In the genomic region with DNA sequence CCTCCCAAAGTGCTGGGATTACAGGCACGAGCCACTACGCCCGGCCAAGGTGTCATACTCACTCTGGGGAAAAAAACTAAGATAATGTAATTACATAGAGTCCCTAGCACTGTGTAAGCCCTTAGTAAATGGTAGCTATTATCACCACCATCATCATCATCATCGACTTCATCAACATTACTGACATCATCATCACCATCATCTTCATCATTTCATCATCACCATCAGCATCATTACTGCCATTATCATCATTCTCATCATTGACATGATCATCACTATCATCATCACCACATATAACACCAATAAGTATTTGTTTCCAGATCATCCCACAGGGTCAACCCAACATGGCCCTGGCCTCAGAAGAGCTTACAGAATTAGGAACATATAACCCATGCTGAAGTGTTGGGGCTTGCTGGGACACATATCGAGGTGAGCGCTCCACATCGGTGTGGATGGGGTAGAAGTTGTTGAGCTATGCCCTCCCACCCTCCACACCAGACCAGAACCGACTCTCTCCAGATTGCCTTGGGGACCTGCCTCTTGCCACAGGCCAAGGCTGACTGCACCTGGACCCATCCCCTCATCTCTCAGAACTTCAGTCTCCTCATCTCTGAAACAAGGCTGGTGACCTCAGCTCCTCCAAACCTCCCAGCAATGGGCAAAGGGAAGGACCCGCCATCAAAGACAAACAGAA, we compare ENCODE assay signal across 28 cellular contexts. TPM values are rescaled to one million over a fixed set of nuclear protein-coding genes. Genes with fewer than 3 reads are reported as not detected.
A peak's percentile ranks its signal among the peaks of the same experiment; 100 is the strongest.
DNase-seq lines count a peak whose midpoint lies in the region; ATAC-seq and TF ChIP-seq lines count a peak whose summit lies in the region.
"Had no signal": no experiment of that assay in that cellular context is flagged by ENCODE, and none has a peak within 500 bp of the region (broad histone marks: within the 10 kb centered on the region; RNA-seq: fewer than 3 reads in every experiment).

No MANE protein-coding gene starts in this region.

- CTCF ChIA-PET in activated CD4-positive, alpha-beta T cell treated with anti-CD3 and anti-CD28 coated beads for 36 hours (lab: Charles Lee), result interaction anchor here (0.6 to 2.9 kb wide), 6 partner anchors 18 to 320 kb away, joined by 3 to 8 read pairs (median 4); no protein-coding TSS in a partner anchor

- H3K4me3 Mint-ChIP-seq in activated CD4-positive, alpha-beta T cell treated with anti-CD3 and anti-CD28 coated beads for 36 hours, result peak overlapping the region; percentile 28
- peak overlapping the region; percentile 53 for H3K4me3 Mint-ChIP-seq in stimulated activated naive CD8-positive, alpha-beta T cell treated with anti-CD3 and anti-CD28 coated beads, Interleukin-15, Interleukin-2, amounts not matched to agents 100 ng/mL and 50 ng/mL, for 24 hours
- peak overlapping the region; percentile 4 for H3K4me3 Mint-ChIP-seq in activated naive CD8-positive, alpha-beta T cell treated with anti-CD3 and anti-CD28 coated beads, Interleukin-2, amount 50 U/mL, for 24 hours
- H3K4me3 Mint-ChIP-seq: CD8-positive, alpha-beta T cell; immature natural killer cell; natural killer cell treated with Interleukin-12 subunit alpha and Interleukin-12 subunit beta and Interleukin-15 and Interleukin-18, amount 100 ng/mL, for 72 hours; stimulated activated effector memory CD8-positive, alpha-beta T cell treated with anti-CD3 and anti-CD28 coated beads, Interleukin-12 subunit alpha, Interleukin-12 subunit beta, amount 100 ng/mL, for 72 hours; WTC11 had no signal

- H3K4me1 Mint-ChIP-seq in activated CD4-positive, alpha-beta T cell treated with anti-CD3 and anti-CD28 coated beads for 36 hours, result peaks cover 50% of the 10 kb centered on the region
- peaks cover 63% of the 10 kb centered on the region for H3K4me1 Mint-ChIP-seq in stimulated activated naive CD8-positive, alpha-beta T cell treated with anti-CD3 and anti-CD28 coated beads, Interleukin-15, Interleukin-2, amounts not matched to agents 100 ng/mL and 50 ng/mL, for 24 hours (ENCODE audit: low read depth)
- peaks cover 61% of the 10 kb centered on the region for H3K4me1 Mint-ChIP-seq in activated naive CD8-positive, alpha-beta T cell treated with anti-CD3 and anti-CD28 coated beads, Interleukin-2, amount 50 U/mL, for 24 hours

- H3K27me3 Mint-ChIP-seq in activated CD4-positive, alpha-beta T cell treated with anti-CD3 and anti-CD28 coated beads for 36 hours, result no peaks in the 10 kb centered on the region
- no peaks in the 10 kb centered on the region for H3K27me3 Mint-ChIP-seq in stimulated activated naive CD8-positive, alpha-beta T cell treated with anti-CD3 and anti-CD28 coated beads, Interleukin-15, Interleukin-2, amounts not matched to agents 100 ng/mL and 50 ng/mL, for 24 hours
- H3K27me3 Mint-ChIP-seq in activated naive CD8-positive, alpha-beta T cell treated with anti-CD3 and anti-CD28 coated beads, Interleukin-2, amount 50 U/mL, for 24 hours, result no peaks in the 10 kb centered on the region

- ATAC-seq in activated CD4-positive, alpha-beta T cell treated with anti-CD3 and anti-CD28 coated beads for 36 hours, result no peak
- ATAC-seq in stimulated activated naive CD8-positive, alpha-beta T cell treated with anti-CD3 and anti-CD28 coated beads, Interleukin-15, Interleukin-2, amounts not matched to agents 100 U/mL and 50 U/mL, for 24 hours, result no peak
- ATAC-seq in activated naive CD8-positive, alpha-beta T cell treated with anti-CD3 and anti-CD28 coated beads, Interleukin-2, amount 50 U/mL, for 24 hours, result no peak
- ATAC-seq: activated naive CD4-positive, alpha-beta T cell treated with anti-CD3 and anti-CD28 coated beads, Interleukin-2, amount 50 U/mL, for 72 hours; CD8-positive, alpha-beta T cell; left cardiac atrium; mucosa of descending colon; natural killer cell treated with Interleukin-12 subunit alpha and Interleukin-12 subunit beta and Interleukin-15 and Interleukin-18, amount 100 ng/mL, for 72 hours; stimulated activated effector memory CD8-positive, alpha-beta T cell treated with anti-CD3 and anti-CD28 coated beads, Interleukin-12 subunit alpha, Interleukin-12 subunit beta, amount 100 ng/mL, for 72 hours; WTC11 had no signal

- H3K27ac Mint-ChIP-seq in activated CD4-positive, alpha-beta T cell treated with anti-CD3 and anti-CD28 coated beads for 36 hours, result peak overlapping the region; percentile 61
- peak overlapping the region; percentile 64 for H3K27ac Mint-ChIP-seq in stimulated activated naive CD8-positive, alpha-beta T cell treated with anti-CD3 and anti-CD28 coated beads, Interleukin-15, Interleukin-2, amounts not matched to agents 100 ng/mL and 50 ng/mL, for 24 hours
- H3K27ac Mint-ChIP-seq in activated naive CD8-positive, alpha-beta T cell treated with anti-CD3 and anti-CD28 coated beads, Interleukin-2, amount 50 U/mL, for 24 hours, result no peak overlapping the region
- H3K27ac Mint-ChIP-seq: activated naive CD4-positive, alpha-beta T cell treated with anti-CD3 and anti-CD28 coated beads, Interleukin-2, amount 50 U/mL, for 72 hours; CD8-positive, alpha-beta T cell; natural killer cell treated with Interleukin-12 subunit alpha and Interleukin-12 subunit beta and Interleukin-15 and Interleukin-18, amount 100 ng/mL, for 72 hours; stimulated activated effector memory CD8-positive, alpha-beta T cell treated with anti-CD3 and anti-CD28 coated beads, Interleukin-12 subunit alpha, Interleukin-12 subunit beta, amount 100 ng/mL, for 72 hours; WTC11 had no signal

- H3K36me3 Mint-ChIP-seq in activated CD4-positive, alpha-beta T cell treated with anti-CD3 and anti-CD28 coated beads for 36 hours (ENCODE audit: low read depth), result peaks cover 49% of the 10 kb centered on the region
- H3K36me3 Mint-ChIP-seq in stimulated activated naive CD8-positive, alpha-beta T cell treated with anti-CD3 and anti-CD28 coated beads, Interleukin-15, Interleukin-2, amounts not matched to agents 100 ng/mL and 50 ng/mL, for 24 hours (ENCODE audit: low read depth), result peaks cover 25% of the 10 kb centered on the region
- H3K36me3 Mint-ChIP-seq in activated naive CD8-positive, alpha-beta T cell treated with anti-CD3 and anti-CD28 coated beads, Interleukin-2, amount 50 U/mL, for 24 hours (ENCODE audit: low read depth), result peaks cover 18% of the 10 kb centered on the region
- H3K36me3 Mint-ChIP-seq: CD8-positive, alpha-beta T cell; natural killer cell treated with Interleukin-12 subunit alpha and Interleukin-12 subunit beta and Interleukin-15 and Interleukin-18, amount 100 ng/mL, for 72 hours; stimulated activated effector memory CD8-positive, alpha-beta T cell treated with anti-CD3 and anti-CD28 coated beads, Interleukin-12 subunit alpha, Interleukin-12 subunit beta, amount 100 ng/mL, for 72 hours; WTC11 had no signal

- intact Hi-C loops in activated CD4-positive, alpha-beta T cell treated with anti-CD3 and anti-CD28 coated beads for 36 hours (cut with DNase I, micrococcal nuclease), result no loop called here

- POLR2A ChIA-PET in activated CD4-positive, alpha-beta T cell treated with anti-CD3 and anti-CD28 coated beads for 36 hours (lab: Charles Lee), result interaction anchor here (0.8 to 1.0 kb wide), 3 partner anchors 9 to 67 kb away, joined by 3 to 6 read pairs (median 3); partner anchors contain the start of gene CD5

- H3K9me3 Mint-ChIP-seq in activated CD4-positive, alpha-beta T cell treated with anti-CD3 and anti-CD28 coated beads for 36 hours (ENCODE audit: low read depth), result peaks cover 3% of the 10 kb centered on the region
- no peaks in the 10 kb centered on the region for H3K9me3 Mint-ChIP-seq in stimulated activated naive CD8-positive, alpha-beta T cell treated with anti-CD3 and anti-CD28 coated beads, Interleukin-15, Interleukin-2, amounts not matched to agents 100 ng/mL and 50 ng/mL, for 24 hours
- H3K9me3 Mint-ChIP-seq in activated naive CD8-positive, alpha-beta T cell treated with anti-CD3 and anti-CD28 coated beads, Interleukin-2, amount 50 U/mL, for 24 hours, result peaks cover 5% of the 10 kb centered on the region
- H3K9me3 Mint-ChIP-seq: immature natural killer cell; stimulated activated effector memory CD8-positive, alpha-beta T cell treated with anti-CD3 and anti-CD28 coated beads, Interleukin-12 subunit alpha, Interleukin-12 subunit beta, amount 100 ng/mL, for 72 hours had no signal

- no peak for TF ChIP-seq CTCF in GM20000 (IDR thresholded peaks at IDR 0.05; ENCODE audit: extremely low read depth, missing control alignments)

- peak; percentile 8 for DNase-seq in activated CD4-positive, alpha-beta T cell treated with anti-CD3 and anti-CD28 coated beads for 36 hours
- no peak for DNase-seq in activated CD4-positive, alpha-beta T cell treated with anti-CD3 and anti-CD28 coated beads for 1 hour
- DNase-seq in stimulated activated naive CD8-positive, alpha-beta T cell treated with anti-CD3 and anti-CD28 coated beads, Interleukin-15, Interleukin-2, amounts not matched to agents 100 U/mL and 50 U/mL, for 24 hours, result no peak
- no peak for DNase-seq in activated naive CD8-positive, alpha-beta T cell treated with anti-CD3 and anti-CD28 coated beads, Interleukin-2, amount 50 U/mL, for 24 hours
- DNase-seq in GM20000 (ENCODE audit: low spot score), result no peak
- DNase-seq in SW 1271 (lab: John Stamatoyannopoulos, UW), result no peak
- no peak for DNase-seq in cerebellar nuclear complex (lab: John Stamatoyannopoulos, UW)
- DNase-seq: CD8-positive, alpha-beta T cell; erythroblast; immature natural killer cell; left cardiac atrium; mucosa of descending colon; NCI-H1048; NCI-H187; occipital lobe had no signal

RNA-seq across cellular contexts. Expression of gene CD5, which starts 14.7 kb away (rescaled TPM):
- 100 to 1,000 TPM; 298 to 399 TPM for total RNA-seq in activated CD4-positive, alpha-beta T cell treated with anti-CD3 and anti-CD28 coated beads for 36 hours
- total RNA-seq: A172, glomerular endothelial cell, H4, HT-29, lung microvascular endothelial cell, NCI-H460, occipital lobe, RPMI7951, skeletal muscle tissue had no signal
